ENCODE assay signal across 8 cellular contexts in genomic region chr10:95289921-95290421, GRCh38. TPM values are rescaled to one million over a fixed set of nuclear protein-coding genes. Genes with fewer than 3 reads are reported as not detected.
DNase-seq lines count a peak whose midpoint lies in the region; ATAC-seq and TF ChIP-seq lines count a peak whose summit lies in the region.

No MANE protein-coding gene starts in this region.

- H3K9me3 ChIP-seq in GM23248 (ENCODE audit: low read depth), result no peaks in the 10 kb centered on the region
- H3K9me3 ChIP-seq in T-helper 17 cell (ENCODE audit: control insufficient read depth, low read length, poor library complexity, severe bottlenecking), result no peaks in the 10 kb centered on the region
- no peaks in the 10 kb centered on the region for H3K9me3 ChIP-seq in left ventricle myocardium inferior (replicated peaks)
- no peaks in the 10 kb centered on the region for H3K9me3 ChIP-seq in skeletal muscle tissue (ENCODE audit: control insufficient read depth in 3 of 3, low read length in 3 of 3)

- H3F3A ChIP-seq in GM23248 (ENCODE audit: insufficient read depth), result no peaks in the 10 kb centered on the region; the same call in 1 of the 2 replicates

- peaks cover 5% of the 10 kb centered on the region for H3K36me3 Mint-ChIP-seq in T-helper 17 cell (ENCODE audit: low read depth)

- peak overlapping the region; percentile 100 for H3K4me2 ChIP-seq in GM23248 (ENCODE audit: unreplicated experiment)

- H3K4me3 ChIP-seq in GM23248, result peak overlapping the region; percentile 99
- H3K4me3 ChIP-seq in left ventricle myocardium inferior, result peak overlapping the region; percentile 96
- H3K4me3 ChIP-seq in skeletal muscle tissue (ENCODE audit: low read length in 3 of 3), result peak overlapping the region; percentile 68 to 88 (median 82)

- no peaks in the 10 kb centered on the region for H3K9me2 ChIP-seq in GM23248 (ENCODE audit: insufficient read depth)

- H2AFZ ChIP-seq in GM23248, result peak overlapping the region; percentile 97

- peak overlapping the region; percentile 80 for H3K4me3 Mint-ChIP-seq in T-helper 17 cell

- H3K36me3 ChIP-seq in GM23248 (ENCODE audit: low read depth) (no peaks in the 10 kb centered on the region), left ventricle myocardium inferior (no peaks in the 10 kb centered on the region), skeletal muscle tissue (ENCODE audit: control insufficient read depth in 3 of 3, insufficient read depth in 3 of 3, low read length in 3 of 3) (no peaks in the 10 kb centered on the region)

- H3K4me1 ChIP-seq in GM23248 (ENCODE audit: insufficient read depth), result peaks cover 24% of the 10 kb centered on the region
- H3K4me1 ChIP-seq in left ventricle myocardium inferior, result peaks cover 68% of the 10 kb centered on the region
- peaks cover 31 to 36% (median 36%) of the 10 kb centered on the region in 3 donors for H3K4me1 ChIP-seq in skeletal muscle tissue (ENCODE audit: control insufficient read depth in 3 of 3, insufficient read depth in 3 of 3, low read length in 3 of 3)

- intact Hi-C loops in left ventricle myocardium inferior (cut with micrococcal nuclease), result no loop called here

- H3K79me2 ChIP-seq in GM23248 (ENCODE audit: insufficient read depth), result peaks cover 54% of the 10 kb centered on the region

- no peaks in the 10 kb centered on the region for H4K20me1 ChIP-seq in GM23248 (ENCODE audit: insufficient read depth)

- TF ChIP-seq CTCF in left ventricle myocardium inferior (IDR thresholded peaks at IDR 0.05; ENCODE audit: borderline replicate concordance), result no peak

- no peak overlapping the region for H3K27ac ChIP-seq in GM23248
- H3K27ac ChIP-seq in left ventricle myocardium inferior (replicated peaks), result peak overlapping the region; percentile 97
- peak overlapping the region; percentile 80 for H3K27ac ChIP-seq in skeletal muscle tissue (ENCODE audit: low read depth, low read length)

- peaks cover 75% of the 10 kb centered on the region for H3K27me3 Mint-ChIP-seq in T-helper 17 cell

- H3K4me1 Mint-ChIP-seq in T-helper 17 cell, result peaks cover 10% of the 10 kb centered on the region

- H3K9ac ChIP-seq in GM23248, result peak overlapping the region; percentile 91
- peak overlapping the region; percentile 77 to 93 (median 90) for H3K9ac ChIP-seq in skeletal muscle tissue (ENCODE audit: low read depth in 1 of 3, low read length in 3 of 3)

- ATAC-seq in T-helper 17 cell, result no peak
- no peak for ATAC-seq in HG02852 (IDR thresholded peaks at IDR 0.05; ENCODE audit: unreplicated experiment)

- H3K27ac Mint-ChIP-seq in T-helper 17 cell, result no peak overlapping the region

- no peaks in the 10 kb centered on the region for H3K27me3 ChIP-seq in GM23248 (replicated peaks; ENCODE audit: insufficient read depth)
- no peaks in the 10 kb centered on the region for H3K27me3 ChIP-seq in left ventricle myocardium inferior (ENCODE audit: low read depth)
- H3K27me3 ChIP-seq in skeletal muscle tissue (ENCODE audit: control insufficient read depth in 3 of 3, insufficient read depth in 3 of 3, low read length in 3 of 3), result peaks cover 0 to 4% (median 0%) of the 10 kb centered on the region in 3 donors

- WGBS in GM23248 (ENCODE audit: low coverage in 1 of 2, low lambda C conversion rate in 2 of 2, missing lambda C conversion rate in 2 of 2), 2 experiments, result 2 to 5% methylated on average over 9 to 14 of the region's 14 CpGs

- peak; percentile 52 for DNase-seq in GM23248
- DNase-seq in T-helper 17 cell, result no peak
- no peak for DNase-seq in left ventricle myocardium inferior
- DNase-seq in NCI-H1092 treated with DMSO at 0.1 percent for 48 hours (lab: John Stamatoyannopoulos, UW), result no peak
- no peak for DNase-seq in NAMALWA (ENCODE audit: low spot score)
- no peak for DNase-seq in NK-92 treated with Interleukin-12 subunit alpha and Interleukin-12 subunit beta, amount 100 ng/mL, for 24 hours (lab: John Stamatoyannopoulos, UW)

- in situ Hi-C loops in GM23248 (cut with MboI), result no loop called here

RNA-seq across cellular contexts. Expression of gene PDLIM1, which starts 0.8 kb away (rescaled TPM):
- total RNA-seq in GM23248 (2014; rRNA removed; shearing (Covaris generic)), result 16.3 and 32.0 TPM in 2 replicates
- polyA plus RNA-seq in GM23248 (2016; fragmentation: Nextera tagmentation; extraction: Ambion mirVana), result 143 and 147 TPM in 2 replicates
- total RNA-seq in T-helper 17 cell (10 to 100 TPM in 1 of 2 donors, 1 to 10 TPM in 1; 8.3 to 44.4 TPM), left ventricle myocardium inferior (358 TPM), skeletal muscle tissue (9.9 TPM)
